ENCODE assay signal across 1 cellular context in genomic region chr15:57026016-57026602, GRCh38.
TF ChIP-seq lines count a peak whose summit lies in the region.

No MANE protein-coding gene starts in this region.

TF ChIP-seq in SK-N-SH treated with all-trans-retinoic acid at 6 μM for 48 hours, 23 proteins besides CTCF, POLR2A, EP300 and RAD21 (continued from another document):
- TF ChIP-seq CREB5 (CRISPR knock-in tag; IDR thresholded peaks at IDR 0.05; ENCODE audit: low read depth), result no peak
- TF ChIP-seq ISL1 (CRISPR knock-in tag; IDR thresholded peaks at IDR 0.05), result no peak
- TF ChIP-seq ESRRG (CRISPR knock-in tag; IDR thresholded peaks at IDR 0.05), result no peak
- no peak for TF ChIP-seq ZC3H10 (CRISPR knock-in tag; IDR thresholded peaks at IDR 0.05)
- TF ChIP-seq SNAI2 (CRISPR knock-in tag; IDR thresholded peaks at IDR 0.05), result no peak
- TF ChIP-seq PATZ1 (CRISPR knock-in tag; IDR thresholded peaks at IDR 0.05; ENCODE audit: borderline replicate concordance), result no peak
- TF ChIP-seq TOX (CRISPR knock-in tag; IDR thresholded peaks at IDR 0.05; ENCODE audit: borderline replicate concordance), result no peak
- TF ChIP-seq ZNF8 (CRISPR knock-in tag; IDR thresholded peaks at IDR 0.05), result no peak
- TF ChIP-seq PPARA (CRISPR knock-in tag; IDR thresholded peaks at IDR 0.05; ENCODE audit: borderline replicate concordance), result no peak
- no peak for TF ChIP-seq BACH2 (CRISPR knock-in tag; IDR thresholded peaks at IDR 0.05; ENCODE audit: borderline replicate concordance)
- no peak for TF ChIP-seq RARB (CRISPR knock-in tag; IDR thresholded peaks at IDR 0.05)
- TF ChIP-seq POU6F1 (CRISPR knock-in tag; IDR thresholded peaks at IDR 0.05; ENCODE audit: borderline replicate concordance, low read depth), result no peak
- no peak for TF ChIP-seq ZFP3 (CRISPR knock-in tag; IDR thresholded peaks at IDR 0.05)
